In genomic region chr16:19766988-19767387, GRCh38 we compare ENCODE assay signal across 22 cellular contexts.
"Had no signal": no experiment of that assay in that cellular context is flagged by ENCODE, and none has a peak within 500 bp of the region (broad histone marks: within the 10 kb centered on the region; RNA-seq: fewer than 3 reads in every experiment).

No MANE protein-coding gene starts in this region.

- H3K9me3 ChIP-seq: Peyer's patch had no signal

- H3K36me3 ChIP-seq: Peyer's patch had no signal

- DNase-seq: activated B cell treated with CpG ODN at 0.5 μM for 24 hours; activated CD4-positive, alpha-beta memory T cell treated with anti-CD3 and anti-CD28 coated beads for 36 hours; activated CD4-positive, alpha-beta T cell treated with anti-CD3 and anti-CD28 coated beads, Interleukin-2, amount 10 ng/mL, durations not matched to agents 7 days and 5 days; activated CD8-positive, alpha-beta memory T cell treated with anti-CD3 and anti-CD28 coated beads, Interleukin-2, amount 50 U/mL, for 48 hours; activated effector memory CD4-positive, alpha-beta T cell treated with Interleukin-2 at 50 U/mL for 16 hours; activated naive CD4-positive, alpha-beta T cell treated with Interleukin-2 at 50 U/mL for 16 hours; activated naive CD8-positive, alpha-beta T cell treated with anti-CD3 and anti-CD28 coated beads, Interleukin-2, amount 50 U/mL, for 24 hours; activated T-cell treated with anti-CD3 and anti-CD28 coated beads, Interleukin-2, amount 50 U/mL, for 24 hours; central memory CD4-positive, alpha-beta T cell; MM.1S; NCI-H1105; NCI-H1436; NCI-H187; NCI-H2081; NCI-H510A treated with DMSO at 0.1 percent for 48 hours; NCI-H69; NK-92 treated with Interleukin-12 subunit alpha and Interleukin-12 subunit beta, amount 100 ng/mL, for 24 hours; Peyer's patch; SHP77 had no signal

- H3K27me3 ChIP-seq: Peyer's patch had no signal

- H3K4me3 ChIP-seq: Peyer's patch had no signal

- H3K27ac ChIP-seq: Peyer's patch had no signal

- H3K4me1 ChIP-seq: Peyer's patch had no signal

- H3K27me3 Mint-ChIP-seq: activated B cell treated with CpG ODN at 0.5 μM for 24 hours; activated CD4-positive, alpha-beta memory T cell treated with anti-CD3 and anti-CD28 coated beads for 36 hours; activated CD4-positive, alpha-beta T cell treated with anti-CD3 and anti-CD28 coated beads, Interleukin-2, amount 10 ng/mL, durations not matched to agents 7 days and 5 days; activated naive CD8-positive, alpha-beta T cell treated with anti-CD3 and anti-CD28 coated beads, Interleukin-2, amount 50 U/mL, for 24 hours; activated T-cell treated with anti-CD3 and anti-CD28 coated beads, Interleukin-2, amount 50 U/mL, for 24 hours had no signal

- H3K9me3 Mint-ChIP-seq: activated T-cell treated with anti-CD3 and anti-CD28 coated beads, Interleukin-2, amount 50 U/mL, for 24 hours had no signal

- H3K27ac Mint-ChIP-seq: activated B cell treated with CpG ODN at 0.5 μM for 24 hours; activated CD4-positive, alpha-beta memory T cell treated with anti-CD3 and anti-CD28 coated beads for 36 hours; activated CD4-positive, alpha-beta T cell treated with anti-CD3 and anti-CD28 coated beads, Interleukin-2, amount 10 ng/mL, durations not matched to agents 7 days and 5 days; activated naive CD4-positive, alpha-beta T cell treated with anti-CD3 and anti-CD28 coated beads, Interleukin-2, amount 50 U/mL, for 72 hours; activated naive CD8-positive, alpha-beta T cell treated with anti-CD3 and anti-CD28 coated beads, Interleukin-2, amount 50 U/mL, for 24 hours; activated T-cell treated with anti-CD3 and anti-CD28 coated beads, Interleukin-2, amount 50 U/mL, for 24 hours; activated T-helper 1 cell treated with anti-CD3 and anti-CD28 coated beads, Interleukin-12 subunit alpha, Interleukin-12 subunit beta, Interleukin-2, Interleukin-4 antibody, amounts not matched to agents 30 ng/mL and 10 ng/mL and 1 ng/mL, durations not matched to agents 14 hours and 24 hours and 36 hours; T-helper 1 cell treated with Interleukin-12 subunit alpha and Interleukin-12 subunit beta and Interleukin-4 antibody, amounts not matched to agents 30 μg/mL and 1 μg/mL, for 36 hours had no signal

- H3K4me1 Mint-ChIP-seq: activated B cell treated with CpG ODN at 0.5 μM for 24 hours; activated CD4-positive, alpha-beta T cell treated with anti-CD3 and anti-CD28 coated beads, Interleukin-2, amount 10 ng/mL, durations not matched to agents 7 days and 5 days; activated naive CD8-positive, alpha-beta T cell treated with anti-CD3 and anti-CD28 coated beads, Interleukin-2, amount 50 U/mL, for 24 hours had no signal

- H3K4me3 Mint-ChIP-seq: activated B cell treated with CpG ODN at 0.5 μM for 24 hours; activated CD4-positive, alpha-beta memory T cell treated with anti-CD3 and anti-CD28 coated beads for 36 hours; activated CD4-positive, alpha-beta T cell treated with anti-CD3 and anti-CD28 coated beads, Interleukin-2, amount 10 ng/mL, durations not matched to agents 7 days and 5 days; activated naive CD8-positive, alpha-beta T cell treated with anti-CD3 and anti-CD28 coated beads, Interleukin-2, amount 50 U/mL, for 24 hours; activated T-cell treated with anti-CD3 and anti-CD28 coated beads, Interleukin-2, amount 50 U/mL, for 24 hours; activated T-helper 1 cell treated with anti-CD3 and anti-CD28 coated beads, Interleukin-12 subunit alpha, Interleukin-12 subunit beta, Interleukin-2, Interleukin-4 antibody, amounts not matched to agents 30 ng/mL and 10 ng/mL and 1 ng/mL, durations not matched to agents 14 hours and 24 hours and 36 hours; T-helper 1 cell treated with Interleukin-12 subunit alpha and Interleukin-12 subunit beta and Interleukin-4 antibody, amounts not matched to agents 30 μg/mL and 1 μg/mL, for 36 hours had no signal

- ATAC-seq: activated naive CD4-positive, alpha-beta T cell treated with anti-CD3 and anti-CD28 coated beads, Interleukin-2, amount 50 U/mL, for 72 hours; activated naive CD8-positive, alpha-beta T cell treated with anti-CD3 and anti-CD28 coated beads, Interleukin-2, amount 50 U/mL, for 24 hours had no signal
